Comparison of ENCODE assay signal across 30 cellular contexts in the genomic region with DNA sequence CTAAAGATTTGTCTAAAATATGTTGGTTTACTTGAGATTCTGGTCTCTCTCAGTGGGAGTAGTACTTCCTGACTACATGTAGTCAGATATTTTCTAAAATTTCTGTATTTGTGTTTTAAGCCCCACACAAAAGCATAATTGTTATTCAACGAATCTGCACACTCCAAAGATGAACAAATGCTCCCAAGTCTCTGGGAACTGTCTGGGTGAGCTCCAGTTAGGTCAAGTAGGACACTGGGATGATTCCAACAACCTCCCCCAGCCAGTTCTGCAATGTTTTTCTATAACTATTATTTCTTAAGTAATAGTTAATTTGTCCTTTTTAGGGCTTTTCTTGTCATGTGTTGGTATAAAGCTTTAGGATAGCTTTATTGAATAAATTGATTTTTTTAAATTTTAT.
"Had no signal": no experiment of that assay in that cellular context is flagged by ENCODE, and none has a peak within 500 bp of the region (broad histone marks: within the 10 kb centered on the region; RNA-seq: fewer than 3 reads in every experiment).

No MANE protein-coding gene starts in this region.

- H3K4me3 Mint-ChIP-seq: activated naive CD4-positive, alpha-beta T cell treated with anti-CD3 and anti-CD28 coated beads, Interleukin-2, amount 50 U/mL, for 24 hours; activated naive CD8-positive, alpha-beta T cell treated with anti-CD3 and anti-CD28 coated beads, Interleukin-2, amount 50 U/mL, for 24 hours; activated T-cell treated with anti-CD3 and anti-CD28 coated beads, Interleukin-2, amount 50 U/mL, for 24 hours; natural killer cell treated with Interleukin-12 subunit alpha and Interleukin-12 subunit beta and Interleukin-15 and Interleukin-18, amount 100 ng/mL, for 72 hours; stimulated activated naive B cell treated with anti-CD40 and anti-IgM and Interleukin-4, amounts not matched to agents 10 μg/mL and 1 μg/mL and 100 μg/mL, for 72 hours; T-helper 17 cell had no signal

- DNase-seq: activated CD4-positive, alpha-beta T cell treated with anti-CD3 and anti-CD28 coated beads for 48 hours; activated CD4-positive, alpha-beta T cell treated with anti-CD3 and anti-CD28 coated beads, Interleukin-2, amount 50 U/mL, for 48 hours; activated CD8-positive, alpha-beta memory T cell treated with anti-CD3 and anti-CD28 coated beads, Interleukin-2, amount 50 U/mL, for 48 hours; activated gamma-delta T cell treated with Interleukin-2 at 50 U/mL for 16 hours; activated naive CD8-positive, alpha-beta T cell treated with anti-CD3 and anti-CD28 coated beads, Interleukin-2, amount 50 U/mL, for 24 hours; activated T-cell treated with anti-CD3 and anti-CD28 coated beads, Interleukin-2, amount 50 U/mL, for 24 hours; cerebellar nuclear complex; colonic mucosa; effector CD8-positive, alpha-beta T cell; heart right ventricle; mucosa of descending colon; occipital lobe; psoas muscle; stimulated activated CD4-positive, alpha-beta T cell treated with anti-CD3 and anti-CD28 coated beads, Interleukin-15, amount 100 ng/mL, for 24 hours; stimulated activated CD4-positive, alpha-beta T cell treated with anti-CD3 and anti-CD28 coated beads, Interleukin-2, amount 100 ng/mL, for 24 hours; stimulated activated naive B cell treated with anti-CD40 and anti-IgM and Interleukin-4, amounts not matched to agents 10 μg/mL and 1 μg/mL and 100 μg/mL, for 72 hours; stomach; T-helper 17 cell; T1000; WERI-Rb-1 had no signal

- ATAC-seq: activated CD4-positive, CD25-positive, alpha-beta regulatory T cell treated with anti-CD3 and anti-CD28 coated beads, Interleukin-2, amount 50 U/mL, for 24 hours; activated naive CD8-positive, alpha-beta T cell treated with anti-CD3 and anti-CD28 coated beads, Interleukin-2, amount 50 U/mL, for 24 hours; left lobe of liver; mucosa of descending colon; psoas muscle; SK-N-SH treated with all-trans-retinoic acid at 6 μM for 48 hours; stimulated activated naive B cell treated with anti-CD40 and anti-IgM and Interleukin-4, amounts not matched to agents 10 μg/mL and 1 μg/mL and 100 μg/mL, for 72 hours; T-helper 17 cell had no signal

- H3K36me3 ChIP-seq: colonic mucosa, heart right ventricle, stomach, suprapubic skin, tibial nerve, WERI-Rb-1 had no signal

- H3K36me3 Mint-ChIP-seq: activated naive CD4-positive, alpha-beta T cell treated with anti-CD3 and anti-CD28 coated beads, Interleukin-2, amount 50 U/mL, for 24 hours; natural killer cell treated with Interleukin-12 subunit alpha and Interleukin-12 subunit beta and Interleukin-15 and Interleukin-18, amount 100 ng/mL, for 72 hours; stimulated activated naive B cell treated with anti-CD40 and anti-IgM and Interleukin-4, amounts not matched to agents 10 μg/mL and 1 μg/mL and 100 μg/mL, for 72 hours had no signal

- H3K4me1 ChIP-seq: colonic mucosa, parathyroid adenoma, psoas muscle, stomach, suprapubic skin had no signal

- H3K4me1 Mint-ChIP-seq: activated naive CD4-positive, alpha-beta T cell treated with anti-CD3 and anti-CD28 coated beads, Interleukin-2, amount 50 U/mL, for 24 hours; activated naive CD8-positive, alpha-beta T cell treated with anti-CD3 and anti-CD28 coated beads, Interleukin-2, amount 50 U/mL, for 24 hours had no signal

- H3K27me3 ChIP-seq: colonic mucosa, heart right ventricle, stomach, suprapubic skin, tibial nerve had no signal

- H3K27me3 Mint-ChIP-seq: activated naive CD4-positive, alpha-beta T cell treated with anti-CD3 and anti-CD28 coated beads, Interleukin-2, amount 50 U/mL, for 24 hours; activated T-cell treated with anti-CD3 and anti-CD28 coated beads, Interleukin-2, amount 50 U/mL, for 24 hours; natural killer cell treated with Interleukin-12 subunit alpha and Interleukin-12 subunit beta and Interleukin-15 and Interleukin-18, amount 100 ng/mL, for 72 hours; stimulated activated naive B cell treated with anti-CD40 and anti-IgM and Interleukin-4, amounts not matched to agents 10 μg/mL and 1 μg/mL and 100 μg/mL, for 72 hours had no signal

- H3K9me3 Mint-ChIP-seq: activated naive CD4-positive, alpha-beta T cell treated with anti-CD3 and anti-CD28 coated beads, Interleukin-2, amount 50 U/mL, for 24 hours; activated naive CD8-positive, alpha-beta T cell treated with anti-CD3 and anti-CD28 coated beads, Interleukin-2, amount 50 U/mL, for 24 hours; activated T-cell treated with anti-CD3 and anti-CD28 coated beads, Interleukin-2, amount 50 U/mL, for 24 hours; stimulated activated naive B cell treated with anti-CD40 and anti-IgM and Interleukin-4, amounts not matched to agents 10 μg/mL and 1 μg/mL and 100 μg/mL, for 72 hours had no signal

- H3K27ac ChIP-seq: colonic mucosa, parathyroid adenoma, psoas muscle, stomach, suprapubic skin, tibial nerve, WERI-Rb-1 had no signal

- H3K9me3 ChIP-seq: colonic mucosa, mucosa of descending colon, psoas muscle, suprapubic skin, tibial nerve had no signal

- H3K27ac Mint-ChIP-seq: activated naive CD4-positive, alpha-beta T cell treated with anti-CD3 and anti-CD28 coated beads, Interleukin-2, amount 50 U/mL, for 24 hours; activated naive CD8-positive, alpha-beta T cell treated with anti-CD3 and anti-CD28 coated beads, Interleukin-2, amount 50 U/mL, for 24 hours; activated T-cell treated with anti-CD3 and anti-CD28 coated beads, Interleukin-2, amount 50 U/mL, for 24 hours; stimulated activated naive B cell treated with anti-CD40 and anti-IgM and Interleukin-4, amounts not matched to agents 10 μg/mL and 1 μg/mL and 100 μg/mL, for 72 hours; T-helper 17 cell had no signal

- H3K4me3 ChIP-seq: colonic mucosa, heart right ventricle, lung, mucosa of descending colon, psoas muscle, stomach, suprapubic skin, tibial nerve had no signal

- FAIRE-seq: bronchial epithelial cell had no signal
